10 cellular contexts compared by ENCODE assay signal in genomic region chrX:53481093-53481492, GRCh38. TPM values are rescaled to one million over a fixed set of nuclear protein-coding genes. Genes with fewer than 3 reads are reported as not detected.
A peak's percentile ranks its signal among the peaks of the same experiment; 100 is the strongest.
DNase-seq lines count a peak whose midpoint lies in the region; ATAC-seq and TF ChIP-seq lines count a peak whose summit lies in the region.
"Had no signal": no experiment of that assay in that cellular context is flagged by ENCODE, and none has a peak within 500 bp of the region (broad histone marks: within the 10 kb centered on the region; RNA-seq: fewer than 3 reads in every experiment).

No MANE protein-coding gene starts in this region.

- H3K27me3 ChIP-seq in BE2C (no peaks in the 10 kb centered on the region), fibroblast of lung (ENCODE audit: control insufficient read depth, insufficient read depth, low read length) (peaks cover 3% of the 10 kb centered on the region), MG63 (no peaks in the 10 kb centered on the region)

- no peaks in the 10 kb centered on the region for H3K4me1 ChIP-seq in BE2C
- no peaks in the 10 kb centered on the region for H3K4me1 ChIP-seq in fibroblast of lung (ENCODE audit: control insufficient read depth, extremely low read depth, insufficient read depth, low read length)

- no peaks in the 10 kb centered on the region for H4K20me1 ChIP-seq in fibroblast of lung (ENCODE audit: control insufficient read depth, extremely low read depth, insufficient read depth, low read length)

- H3K4me2 ChIP-seq in fibroblast of lung (ENCODE audit: extremely low read depth, insufficient read depth, low read length) = no peak overlapping the region

- no peak overlapping the region for H3K9ac ChIP-seq in fibroblast of lung (ENCODE audit: insufficient read depth, low read length)

- no peak for TF ChIP-seq POLR2A in GM18505 (IDR thresholded peaks at IDR 0.05; ENCODE audit: borderline replicate concordance, extremely low read depth, insufficient read depth, insufficient read length)

- no peaks in the 10 kb centered on the region for H3K79me2 ChIP-seq in fibroblast of lung (ENCODE audit: control insufficient read depth, insufficient read depth, low read length)

- peak; percentile 31 for DNase-seq in BE2C
- DNase-seq in GM12865 (ENCODE audit: low read depth) = peak; percentile 2
- DNase-seq in RPMI8226 = peak; percentile 34
- no peak for DNase-seq in fibroblast of lung (ENCODE audit: low read depth in 2 of 2)
- no peak for DNase-seq in NCI-H128 (lab: John Stamatoyannopoulos, UW; ENCODE audit: unreplicated experiment)
- DNase-seq in MG63 = no peak
- no peak for DNase-seq in cerebellar nuclear complex (lab: John Stamatoyannopoulos, UW)

- TF ChIP-seq CTCF in BE2C (IDR thresholded peaks at IDR 0.05; ENCODE audit: low read depth, low read length) (peak; percentile 49), GM12865 (IDR thresholded peaks at IDR 0.05; ENCODE audit: insufficient read depth, low read depth, low read length, missing control alignments) (peak; percentile 32), fibroblast of lung (conservative IDR thresholded peaks at IDR 0.05 in 1 of 2, IDR thresholded peaks at IDR 0.05 in 1 of 2; ENCODE audit: low read depth in 1 of 2, low read length in 2 of 2) (peak; percentile 31 to 35)

- H3K4me3 ChIP-seq in BE2C (ENCODE audit: low read depth, low read length) = no peak overlapping the region
- no peak overlapping the region for H3K4me3 ChIP-seq in GM12865 (ENCODE audit: low read depth, low read length)
- no peak overlapping the region for H3K4me3 ChIP-seq in fibroblast of lung (replicated peaks in 1 of 4; ENCODE audit: control extremely low read depth in 1 of 4, insufficient read depth in 1 of 4, low read depth in 3 of 4, low read length in 4 of 4)
- no peak overlapping the region for H3K4me3 ChIP-seq in MG63
- H3K4me3 ChIP-seq: coronary artery had no signal

- H3K27ac ChIP-seq in fibroblast of lung (ENCODE audit: insufficient read depth, low read length) = no peak overlapping the region
- H3K27ac ChIP-seq: coronary artery had no signal

- H3K9me3 ChIP-seq in BE2C (no peaks in the 10 kb centered on the region), fibroblast of lung (ENCODE audit: control insufficient read depth, insufficient read depth, low read depth, low read length) (no peaks in the 10 kb centered on the region), MG63 (no peaks in the 10 kb centered on the region)

- H3K36me3 ChIP-seq in BE2C (no peaks in the 10 kb centered on the region), fibroblast of lung (ENCODE audit: control insufficient read depth, insufficient read depth, low read length) (no peaks in the 10 kb centered on the region), MG63 (no peaks in the 10 kb centered on the region)

- no peak overlapping the region for H2AFZ ChIP-seq in fibroblast of lung (ENCODE audit: low read length)

- no peak for ATAC-seq in GM18505 (IDR thresholded peaks at IDR 0.05; ENCODE audit: unreplicated experiment)
- ATAC-seq: T-cell had no signal

RNA-seq across cellular contexts. Expression of gene HSD17B10, which starts 46.9 kb away (rescaled TPM):
- polyA plus RNA-seq in BE2C (2012; ENCODE audit: insufficient read depth, insufficient read length, low read depth) = 456 TPM
- 41.6 and 46.0 TPM in 2 replicates for total RNA-seq in fibroblast of lung
- polyA plus RNA-seq in fibroblast of lung = 62.3 and 103 TPM in 2 replicates
- polyA plus RNA-seq in fibroblast of lung (2012) = 76.2 and 134 TPM in 2 replicates
- polyA minus RNA-seq in fibroblast of lung (ENCODE audit: low replicate concordance) = 113 and 158 TPM in 2 replicates
- 162 and 166 TPM in 2 replicates for total RNA-seq in MG63 (2014; rRNA removed; shearing (Covaris generic); ENCODE audit: low replicate concordance)

RNA-seq across cellular contexts. Expression of gene RIBC1, which starts 58.4 kb away (rescaled TPM):
- not detected for polyA plus RNA-seq in BE2C (2012; ENCODE audit: insufficient read depth, insufficient read length, low read depth)
- total RNA-seq in fibroblast of lung = 0.77 and 1.3 TPM in 2 replicates
- 0.15 TPM in 2 replicates for polyA plus RNA-seq in fibroblast of lung
- 0.34 and 0.47 TPM in 2 replicates for polyA plus RNA-seq in fibroblast of lung (2012)
- not detected in 2 replicates for polyA minus RNA-seq in fibroblast of lung (ENCODE audit: low replicate concordance)
- total RNA-seq in MG63 (2014; rRNA removed; shearing (Covaris generic); ENCODE audit: low replicate concordance) = not detected in 2 replicates

RNA-seq across cellular contexts. Expression of gene SMC1A, which starts 58.6 kb away (rescaled TPM):
- 48.1 TPM for polyA plus RNA-seq in BE2C (2012; ENCODE audit: insufficient read depth, insufficient read length, low read depth)
- 7.7 and 9.6 TPM in 2 replicates for total RNA-seq in fibroblast of lung
- polyA plus RNA-seq in fibroblast of lung = 23.5 and 53.3 TPM in 2 replicates
- polyA plus RNA-seq in fibroblast of lung (2012) = 20.4 and 45.4 TPM in 2 replicates
- 11.2 and 22.9 TPM in 2 replicates for polyA minus RNA-seq in fibroblast of lung (ENCODE audit: low replicate concordance)
- 5.2 and 9.9 TPM in 2 replicates for total RNA-seq in MG63 (2014; rRNA removed; shearing (Covaris generic); ENCODE audit: low replicate concordance)

Comparison
In these comparisons a context has a peak if more than half of its experiments do, and no peak if none do; other contexts are left out.
1. DNase-seq: peak in BE2C (single experiment), GM12865 (single experiment) and RPMI8226 (single experiment); none in fibroblast of lung (0 of 2), NCI-H128 (single experiment), MG63 (single experiment) and cerebellar nuclear complex (0 of 2).
2. Peak in every context shown above with its lines, with median percentiles within 50 percentile points of each other: CTCF ChIP-seq.